Comparison of ENCODE assay signal across 1 cellular context in the genomic region with DNA sequence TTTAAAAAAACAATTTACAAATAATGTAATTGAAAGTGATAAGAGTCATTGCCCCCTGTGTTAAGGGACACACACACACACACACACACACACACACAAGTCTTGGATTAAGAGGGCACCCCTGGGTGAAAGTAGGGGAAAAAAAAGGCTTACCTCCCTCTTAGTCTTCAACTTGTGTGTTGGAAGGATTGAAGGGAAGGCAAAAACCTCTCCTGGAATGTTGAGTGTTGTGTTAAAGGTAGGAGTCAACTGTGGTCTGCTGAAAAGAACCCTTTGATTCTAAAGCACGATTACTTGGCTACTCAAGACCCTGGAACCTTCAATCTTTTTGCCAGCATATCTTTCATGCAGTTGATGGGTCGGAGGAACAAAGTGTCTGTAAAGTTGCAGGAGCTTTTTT.
TF ChIP-seq lines count a peak whose summit lies in the region.

No MANE protein-coding gene starts in this region.

TF ChIP-seq in H1, 55 proteins besides CTCF, POLR2A, EP300 and RAD21:
- TF ChIP-seq TEAD4 (IDR thresholded peaks at IDR 0.05; ENCODE audit: low read depth, low read length) (peak; percentile 82; the same call in 1 of the 2 replicates), KDM5A (IDR thresholded peaks at IDR 0.05; ENCODE audit: low read length) (no peak)
